Comparison of ENCODE assay signal across 22 cellular contexts in the genomic region with DNA sequence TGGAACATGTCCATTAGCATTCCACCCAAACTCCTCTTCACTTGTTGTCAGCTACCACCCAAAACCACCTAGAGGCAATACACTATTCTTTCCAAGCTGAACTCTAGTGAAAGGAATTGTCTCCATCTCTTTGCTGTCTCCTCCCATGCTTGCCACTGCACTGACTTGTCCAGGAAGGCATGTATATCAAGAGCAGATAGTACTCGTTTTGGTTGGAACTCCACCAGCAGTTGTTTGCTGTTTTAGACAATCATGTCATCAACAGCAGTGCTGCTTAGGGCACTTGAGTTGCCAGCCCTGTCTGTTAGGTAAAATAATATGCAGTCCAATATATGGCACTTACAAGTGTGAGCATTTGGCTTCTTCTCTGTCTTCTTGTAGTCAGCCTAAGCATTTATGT.
DNase-seq lines count a peak whose midpoint lies in the region; ATAC-seq, FAIRE-seq and TF ChIP-seq lines count a peak whose summit lies in the region.
"Had no signal": no experiment of that assay in that cellular context is flagged by ENCODE, and none has a peak within 500 bp of the region (broad histone marks: within the 10 kb centered on the region; RNA-seq: fewer than 3 reads in every experiment).

No MANE protein-coding gene starts in this region.

- FAIRE-seq in astrocyte (lab: Jason Lieb, UNC) (peak; percentile 65), HTR-8/SVneo (lab: Jason Lieb, UNC) (no peak)
- FAIRE-seq: K562 had no signal

- H3K79me2 ChIP-seq in astrocyte (ENCODE audit: insufficient read depth, low read length): peaks cover 9% of the 10 kb centered on the region
- H3K79me2 ChIP-seq: parathyroid adenoma had no signal

- TF ChIP-seq POLR2A in body of pancreas (IDR thresholded peaks at IDR 0.05): no peak

- peak overlapping the region; percentile 55 for H3K27ac Mint-ChIP-seq in astrocyte (ENCODE audit: unreplicated experiment)
- H3K27ac Mint-ChIP-seq: activated CD8-positive, alpha-beta memory T cell treated with anti-CD3 and anti-CD28 coated beads, Interleukin-2, amount 10 ng/mL, durations not matched to agents 7 days and 5 days; stimulated activated effector memory CD8-positive, alpha-beta T cell treated with anti-CD3 and anti-CD28 coated beads, Interleukin-12 subunit alpha, Interleukin-12 subunit beta, amount 100 ng/mL, for 72 hours had no signal

- peak overlapping the region; percentile 63 for H3K27ac ChIP-seq in AG04450 (ENCODE audit: low read depth, low read length)
- H3K27ac ChIP-seq in astrocyte (ENCODE audit: low read depth, low read length): peak overlapping the region; percentile 96
- no peak overlapping the region for H3K27ac ChIP-seq in body of pancreas
- H3K27ac ChIP-seq: BLaER1 treated with 17β-estradiol and CSF1 and Interleukin-3, amounts not matched to agents 10 nM and 100 nM; parathyroid adenoma; SJCRH30 had no signal

- H4K20me1 ChIP-seq in astrocyte (ENCODE audit: insufficient read depth, low read length): no peaks in the 10 kb centered on the region
- H4K20me1 ChIP-seq: BLaER1 treated with 17β-estradiol and CSF1 and Interleukin-3, amounts not matched to agents 10 nM and 100 nM had no signal

- peak overlapping the region; percentile 8 for H3K9ac ChIP-seq in astrocyte (ENCODE audit: low read length)
- H3K9ac ChIP-seq: BLaER1 treated with 17β-estradiol and CSF1 and Interleukin-3, amounts not matched to agents 10 nM and 100 nM; parathyroid adenoma had no signal

- H3K27me3 Mint-ChIP-seq in astrocyte (ENCODE audit: low read depth, unreplicated experiment): no peaks in the 10 kb centered on the region
- H3K27me3 Mint-ChIP-seq: activated CD8-positive, alpha-beta memory T cell treated with anti-CD3 and anti-CD28 coated beads, Interleukin-2, amount 10 ng/mL, durations not matched to agents 7 days and 5 days had no signal

- no peaks in the 10 kb centered on the region for H3K9me3 Mint-ChIP-seq in astrocyte (ENCODE audit: unreplicated experiment)
- H3K9me3 Mint-ChIP-seq: stimulated activated effector memory CD8-positive, alpha-beta T cell treated with anti-CD3 and anti-CD28 coated beads, Interleukin-12 subunit alpha, Interleukin-12 subunit beta, amount 100 ng/mL, for 72 hours had no signal

- peaks cover 59% of the 10 kb centered on the region for H3K4me1 ChIP-seq in astrocyte (ENCODE audit: insufficient read depth, low read length)
- peaks cover 11% of the 10 kb centered on the region for H3K4me1 ChIP-seq in body of pancreas

- H3K4me2 ChIP-seq in astrocyte (ENCODE audit: low read length): peak overlapping the region; percentile 56
- H3K4me2 ChIP-seq: BLaER1 treated with 17β-estradiol and CSF1 and Interleukin-3, amounts not matched to agents 10 nM and 100 nM had no signal

- CTCF ChIA-PET in AG04450 (lab: Charles Lee): interaction anchor here (1.0 kb wide), 1 partner anchor 168 kb away, joined by 4 read pairs; no protein-coding TSS in a partner anchor

- H3K4me3 Mint-ChIP-seq in astrocyte (ENCODE audit: unreplicated experiment): no peak overlapping the region
- H3K4me3 Mint-ChIP-seq: activated CD8-positive, alpha-beta memory T cell treated with anti-CD3 and anti-CD28 coated beads, Interleukin-2, amount 10 ng/mL, durations not matched to agents 7 days and 5 days; stimulated activated effector memory CD8-positive, alpha-beta T cell treated with anti-CD3 and anti-CD28 coated beads, Interleukin-12 subunit alpha, Interleukin-12 subunit beta, amount 100 ng/mL, for 72 hours had no signal

- H3K4me1 Mint-ChIP-seq in astrocyte (ENCODE audit: low read depth, unreplicated experiment): peaks cover 69% of the 10 kb centered on the region
- H3K4me1 Mint-ChIP-seq: activated CD8-positive, alpha-beta memory T cell treated with anti-CD3 and anti-CD28 coated beads, Interleukin-2, amount 10 ng/mL, durations not matched to agents 7 days and 5 days had no signal

- H3K27me3 ChIP-seq in AG04450 (ENCODE audit: control insufficient read depth, insufficient read depth, low read length): no peaks in the 10 kb centered on the region
- H3K27me3 ChIP-seq in astrocyte (ENCODE audit: insufficient read depth, low read length): no peaks in the 10 kb centered on the region
- no peaks in the 10 kb centered on the region for H3K27me3 ChIP-seq in body of pancreas
- H3K27me3 ChIP-seq: BLaER1 treated with 17β-estradiol and CSF1 and Interleukin-3, amounts not matched to agents 10 nM and 100 nM; foreskin keratinocyte; SJCRH30; thyroid gland had no signal

- no peak overlapping the region for H2AFZ ChIP-seq in astrocyte (ENCODE audit: low read depth, low read length)
- H2AFZ ChIP-seq: parathyroid adenoma had no signal

- no peak for DNase-seq in AG04450 (ENCODE audit: low read depth, low spot score)
- DNase-seq in HCEC 1CT: peak; percentile 24
- DNase-seq in astrocyte (ENCODE audit: low read depth): peak; percentile 41
- peak; percentile 50 for DNase-seq in fibroblast of the aortic adventitia (ENCODE audit: low read depth)
- DNase-seq in body of pancreas: no peak
- DNase-seq in HTR-8/SVneo (ENCODE audit: insufficient read length, low spot score): no peak
- DNase-seq in NCI-H2227 treated with DMSO at 0.1 percent for 48 hours (lab: John Stamatoyannopoulos, UW): no peak
- DNase-seq in GM10266 (ENCODE audit: extremely low spot score): no peak
- DNase-seq: activated CD4-positive, alpha-beta T cell treated with anti-CD3 and anti-CD28 coated beads for 1 hour; activated CD8-positive, alpha-beta memory T cell treated with anti-CD3 and anti-CD28 coated beads, Interleukin-2, amount 10 ng/mL, durations not matched to agents 7 days and 5 days; activated effector memory CD4-positive, alpha-beta T cell treated with Interleukin-2 at 50 U/mL for 16 hours; left colon; NCI-H1436; NCI-H446 treated with DMSO at 0.1 percent for 48 hours; SJCRH30; T-helper 9 cell; thyroid gland had no signal

- H3K36me3 ChIP-seq in astrocyte (ENCODE audit: insufficient read depth, low read length): no peaks in the 10 kb centered on the region
- no peaks in the 10 kb centered on the region for H3K36me3 ChIP-seq in body of pancreas (replicated peaks in 1 of 2; ENCODE audit: insufficient read depth in 1 of 2, low read depth in 2 of 2)
- H3K36me3 ChIP-seq: SJCRH30, thyroid gland had no signal

- no peak overlapping the region for H3K4me3 ChIP-seq in AG04450 (ENCODE audit: low read depth, low read length)
- H3K4me3 ChIP-seq in astrocyte (ENCODE audit: insufficient read depth, low read depth, low read length): no peak overlapping the region
- no peak overlapping the region for H3K4me3 ChIP-seq in fibroblast of the aortic adventitia (ENCODE audit: low read depth, low read length)
- H3K4me3 ChIP-seq in body of pancreas: no peak overlapping the region
- H3K4me3 ChIP-seq: BLaER1 treated with 17β-estradiol and CSF1 and Interleukin-3, amounts not matched to agents 10 nM and 100 nM; K562; SJCRH30; thyroid gland had no signal

- H3K36me3 Mint-ChIP-seq in astrocyte (ENCODE audit: low read depth, unreplicated experiment): peaks cover 10% of the 10 kb centered on the region

- TF ChIP-seq CTCF in AG04450 (IDR thresholded peaks at IDR 0.05; ENCODE audit: low read depth, low read length) (no peak), astrocyte (IDR thresholded peaks at IDR 0.05; ENCODE audit: insufficient read depth, low read depth, low read length) (no peak), fibroblast of the aortic adventitia (IDR thresholded peaks at IDR 0.05; ENCODE audit: insufficient read depth, low read length) (no peak), body of pancreas (IDR thresholded peaks at IDR 0.05) (no peak), GM10266 (IDR thresholded peaks at IDR 0.05; ENCODE audit: control insufficient read depth, insufficient read depth, low read depth, missing control alignments) (no peak)

- no peak for ATAC-seq in body of pancreas
- ATAC-seq: activated CD8-positive, alpha-beta memory T cell treated with anti-CD3 and anti-CD28 coated beads, Interleukin-2, amount 10 ng/mL, durations not matched to agents 7 days and 5 days; foreskin keratinocyte; K562; left colon; stimulated activated effector memory CD8-positive, alpha-beta T cell treated with anti-CD3 and anti-CD28 coated beads, Interleukin-12 subunit alpha, Interleukin-12 subunit beta, amount 100 ng/mL, for 72 hours had no signal

- POLR2A ChIA-PET in AG04450 (lab: Yijun Ruan, JAX): no interaction called here

- intact Hi-C loops in body of pancreas (cut with DNase I): no loop called here

- H3K9me3 ChIP-seq in AG04450 (ENCODE audit: control insufficient read depth, insufficient read depth, low read length) (no peaks in the 10 kb centered on the region), astrocyte (ENCODE audit: insufficient read depth, low read depth, low read length) (no peaks in the 10 kb centered on the region), body of pancreas (no peaks in the 10 kb centered on the region)
- H3K9me3 ChIP-seq: BLaER1 treated with 17β-estradiol and CSF1 and Interleukin-3, amounts not matched to agents 10 nM and 100 nM; SJCRH30; thyroid gland had no signal

- WGBS in body of pancreas, 2 donors: 11 to 20% methylated on average over 1 of the region's 1 CpG

Comparison
In these comparisons a context has a peak if more than half of its experiments do, and no peak if none do; other contexts are left out.
1. DNase-seq: peak in HCEC 1CT (single experiment), astrocyte (single experiment) and fibroblast of the aortic adventitia (single experiment); none in AG04450 (single experiment), body of pancreas (0 of 4), HTR-8/SVneo (single experiment), NCI-H2227 treated with DMSO at 0.1 percent for 48 hours (single experiment) and GM10266 (single experiment).
2. H3K27ac ChIP-seq: peak in AG04450 (single experiment) and astrocyte (single experiment); none in body of pancreas (0 of 4).